Comparison of ENCODE assay signal across 8 cellular contexts in genomic region chr1:2414297-2414958, GRCh38. TPM values are rescaled to one million over a fixed set of nuclear protein-coding genes. Genes with fewer than 3 reads are reported as not detected.
DNase-seq lines count a peak whose midpoint lies in the region; ATAC-seq and TF ChIP-seq lines count a peak whose summit lies in the region.

No MANE protein-coding gene starts in this region.

- no TSS peak for BruUV-seq in mammary epithelial cell (replicated peaks; lab: Mats Ljungman, UMichigan)

- H3K4me3 ChIP-seq in WI38 (ENCODE audit: low read depth, low read length): no peak overlapping the region
- H3K4me3 ChIP-seq in mammary epithelial cell (replicated peaks in 1 of 3; ENCODE audit: insufficient read depth in 1 of 3, low read depth in 2 of 3, low read length in 3 of 3): no peak overlapping the region

- no peak for ATAC-seq in HG02840 (IDR thresholded peaks at IDR 0.05; ENCODE audit: low FRiP score, unreplicated experiment)

- peak; percentile 88 for TF ChIP-seq CTCF in WI38 (IDR thresholded peaks at IDR 0.05; ENCODE audit: low read depth, low read length)
- peak; percentile 69 to 89 for TF ChIP-seq CTCF in mammary epithelial cell (conservative IDR thresholded peaks at IDR 0.05 in 1 of 2, IDR thresholded peaks at IDR 0.05 in 1 of 2; ENCODE audit: extremely low read depth in 1 of 2, insufficient read depth in 1 of 2, low read depth in 1 of 2, low read length in 2 of 2)

- H3K4me2 ChIP-seq in mammary epithelial cell (ENCODE audit: insufficient read depth, low read depth, low read length): peak overlapping the region; percentile 99

- no peak overlapping the region for H3K9ac ChIP-seq in mammary epithelial cell (ENCODE audit: insufficient read depth, low read length)

- peaks cover 17% of the 10 kb centered on the region for H3K79me2 ChIP-seq in mammary epithelial cell (ENCODE audit: insufficient read depth, low read length)

- dilution Hi-C loops in mammary epithelial cell (cut with HindIII; ENCODE audit: low sequenced_read_pairs): no loop called here

- WGBS in mammary epithelial cell (ENCODE audit: low coverage, missing lambda C conversion rate): under 1% methylated on average over 15 of the region's 25 CpGs

- H3K36me3 ChIP-seq in mammary epithelial cell (ENCODE audit: insufficient read depth, low read length): no peaks in the 10 kb centered on the region

- no peaks in the 10 kb centered on the region for H3K27me3 ChIP-seq in mammary epithelial cell (ENCODE audit: insufficient read depth, low read length)

- CTCF ChIA-PET in mammary epithelial cell (lab: Charles Lee; ENCODE audit: low non-redundant PET): no interaction called here

- DNase-seq in NCI-H2081 (lab: John Stamatoyannopoulos, UW) (peak; percentile 36 to 51), NCI-H2081 treated with DMSO at 0.1 percent for 48 hours (lab: John Stamatoyannopoulos, UW) (no peak), NCI-H2196 (lab: John Stamatoyannopoulos, UW; ENCODE audit: unreplicated experiment) (peak; percentile 48), mammary epithelial cell (no peak), islet precursor cell (peak; percentile 79)
- DNase-seq in stimulated activated CD4-positive, alpha-beta T cell treated with anti-CD3 and anti-CD28 coated beads, Interleukin-15, amount 100 ng/mL, for 48 hours (ENCODE audit: low read depth in 2 of 2): peak; percentile 55 to 75

- no peaks in the 10 kb centered on the region for H3K9me3 ChIP-seq in mammary epithelial cell (replicated peaks; ENCODE audit: insufficient read depth, low read length)

- intact Hi-C loops in mammary epithelial cell (cut with micrococcal nuclease): loop anchor here (1.0 to 5.0 kb wide), 3 partner anchors 93 to 1010 kb away; no protein-coding TSS in a partner anchor

- in situ Hi-C loops in mammary epithelial cell (cut with MboI; ENCODE audit: low sequenced_read_pairs in 2 of 2): loop anchor here in 1 of 2 donors (5.0 to 10.0 kb wide), 2 partner anchors 133 to 1010 kb away; no protein-coding TSS in a partner anchor

- H4K20me1 ChIP-seq in mammary epithelial cell (ENCODE audit: insufficient read depth, low read length): no peaks in the 10 kb centered on the region

- H3K4me1 ChIP-seq in mammary epithelial cell (ENCODE audit: insufficient read depth, low read length): peaks cover 31% of the 10 kb centered on the region

- H2AFZ ChIP-seq in mammary epithelial cell (ENCODE audit: low read depth, low read length): peak overlapping the region; percentile 24

- H3K27ac ChIP-seq in mammary epithelial cell (ENCODE audit: insufficient read depth, low read depth, low read length): no peak overlapping the region

RNA-seq across cellular contexts. Expression of gene PEX10, which starts 2.1 kb away (rescaled TPM):
- 10 to 100 TPM; 29.5 to 32.8 TPM for total RNA-seq in mammary epithelial cell
- 22.4 TPM for polyA plus RNA-seq in mammary epithelial cell
- 10.7 TPM for polyA minus RNA-seq in mammary epithelial cell

RNA-seq across cellular contexts. Expression of gene RER1, which starts 22.8 kb away (rescaled TPM):
- total RNA-seq in mammary epithelial cell: 100 to 1,000 TPM in 1 of 2 donors, 10 to 100 TPM in 1; 45.5 to 162 TPM
- 131 TPM for polyA plus RNA-seq in mammary epithelial cell
- polyA minus RNA-seq in mammary epithelial cell: 246 TPM

RNA-seq across cellular contexts. Expression of gene MORN1, which starts 23.1 kb away (rescaled TPM):
- total RNA-seq in mammary epithelial cell: 10 to 100 TPM in 1 of 2 donors, 1 to 10 TPM in 1; 9.8 to 12.8 TPM
- polyA plus RNA-seq in mammary epithelial cell: 4.0 TPM
- polyA minus RNA-seq in mammary epithelial cell: 9.5 TPM

Comparison
In these comparisons a context has a peak if more than half of its experiments do, and no peak if none do; other contexts are left out.
1. DNase-seq: peak in NCI-H2081 (2 of 2), NCI-H2196 (single experiment), islet precursor cell (single experiment) and stimulated activated CD4-positive, alpha-beta T cell treated with anti-CD3 and anti-CD28 coated beads, Interleukin-15, amount 100 ng/mL, for 48 hours (2 of 2); none in NCI-H2081 treated with DMSO at 0.1 percent for 48 hours (single experiment) and mammary epithelial cell (single experiment).